ENCODE assay signal across 8 cellular contexts in genomic region chr3:120093119-120093922, GRCh38. TPM values are rescaled to one million over a fixed set of nuclear protein-coding genes. Genes with fewer than 3 reads are reported as not detected.
DNase-seq lines count a peak whose midpoint lies in the region; ATAC-seq and TF ChIP-seq lines count a peak whose summit lies in the region.

No MANE protein-coding gene starts in this region.

- peaks cover 22% of the 10 kb centered on the region; the same call in 1 of the 2 replicates for H3K4me1 ChIP-seq in HUES48 (ENCODE audit: control insufficient read depth, insufficient read depth, low read length)
- H3K4me1 ChIP-seq in esophagus muscularis mucosa: peaks cover 9 to 52% (median 44%) of the 10 kb centered on the region in 4 donors
- H3K4me1 ChIP-seq in neutrophil (ENCODE audit: control insufficient read depth in 1 of 2, insufficient read depth in 1 of 2, low read depth in 1 of 2, low read length in 1 of 2): peaks cover 55 to 62% of the 10 kb centered on the region in 2 experiments

- TF ChIP-seq CTCF in esophagus muscularis mucosa (IDR thresholded peaks at IDR 0.05): no peak
- TF ChIP-seq CTCF in neutrophil (IDR thresholded peaks at IDR 0.05): no peak

- H3K27me3 ChIP-seq in HUES48 (ENCODE audit: control insufficient read depth, insufficient read depth, low read length) (no peaks in the 10 kb centered on the region), esophagus muscularis mucosa (no peaks in the 10 kb centered on the region), neutrophil (no peaks in the 10 kb centered on the region)

- H3K27ac ChIP-seq in HUES48 (ENCODE audit: low read depth, low read length) (peak overlapping the region; percentile 100), esophagus muscularis mucosa (replicated peaks in 1 of 4) (peak overlapping the region; percentile 99 to 100 (median 99)), neutrophil (peak overlapping the region; percentile 99)

- H3K9ac ChIP-seq in HUES48 (ENCODE audit: low read depth, low read length): peak overlapping the region; percentile 88

- no peak for ATAC-seq in HG03469 (IDR thresholded peaks at IDR 0.05; ENCODE audit: unreplicated experiment)

- no peak for TF ChIP-seq POLR2A in esophagus muscularis mucosa (IDR thresholded peaks at IDR 0.05; ENCODE audit: low read depth)

- H3K9me3 ChIP-seq in HUES48 (ENCODE audit: control insufficient read depth, insufficient read depth, low read length) (no peaks in the 10 kb centered on the region), esophagus muscularis mucosa (no peaks in the 10 kb centered on the region), neutrophil (no peaks in the 10 kb centered on the region)

- H3K36me3 ChIP-seq in HUES48 (ENCODE audit: control insufficient read depth, insufficient read depth, low read length): peaks cover 2% of the 10 kb centered on the region
- H3K36me3 ChIP-seq in esophagus muscularis mucosa: no peaks in the 10 kb centered on the region
- H3K36me3 ChIP-seq in neutrophil: no peaks in the 10 kb centered on the region

- intact Hi-C loops in esophagus muscularis mucosa (cut with DNase I): loop anchor here (5.0 to 10.0 kb wide), 2 partner anchors 201 to 251 kb away; partner anchors contain the start of gene LRRC58

- no peak for TF ChIP-seq EP300 in esophagus muscularis mucosa (IDR thresholded peaks at IDR 0.05)

- under 1% methylated on average over 22 of the region's 22 CpGs for WGBS in esophagus muscularis mucosa

- DNase-seq in DMS53 (lab: John Stamatoyannopoulos, UW): peak; percentile 83
- peak; percentile 14 for DNase-seq in UCSD-AML1 (lab: John Stamatoyannopoulos, UW; ENCODE audit: unreplicated experiment)
- DNase-seq in esophagus muscularis mucosa (ENCODE audit: extremely low spot score): no peak
- no peak for DNase-seq in HuH-7 (ENCODE audit: low spot score)
- no peak for DNase-seq in HPDE6-E6E7 (ENCODE audit: extremely low spot score)

- H3K4me3 ChIP-seq in HUES48 (ENCODE audit: low read depth, low read length) (peak overlapping the region; percentile 99), esophagus muscularis mucosa (peak overlapping the region; percentile 86 to 90 (median 88)), neutrophil (ENCODE audit: low read depth in 1 of 2, low read length in 1 of 2) (peak overlapping the region; percentile 82 to 99)

RNA-seq across cellular contexts. Expression of gene GSK3B, which starts 0.9 kb away (rescaled TPM):
- total RNA-seq in esophagus muscularis mucosa: 10 to 100 TPM; 30.3 to 35.4 (median 31.3) TPM

Comparison
In these comparisons a context has a peak if more than half of its experiments do, and no peak if none do; other contexts are left out.
1. DNase-seq: peak in DMS53 (single experiment) and UCSD-AML1 (single experiment); none in esophagus muscularis mucosa (single experiment), HuH-7 (single experiment) and HPDE6-E6E7 (single experiment).
2. Peak in every context shown above with its lines, with median percentiles within 50 percentile points of each other: H3K27ac ChIP-seq and H3K4me3 ChIP-seq.